In the genomic region with DNA sequence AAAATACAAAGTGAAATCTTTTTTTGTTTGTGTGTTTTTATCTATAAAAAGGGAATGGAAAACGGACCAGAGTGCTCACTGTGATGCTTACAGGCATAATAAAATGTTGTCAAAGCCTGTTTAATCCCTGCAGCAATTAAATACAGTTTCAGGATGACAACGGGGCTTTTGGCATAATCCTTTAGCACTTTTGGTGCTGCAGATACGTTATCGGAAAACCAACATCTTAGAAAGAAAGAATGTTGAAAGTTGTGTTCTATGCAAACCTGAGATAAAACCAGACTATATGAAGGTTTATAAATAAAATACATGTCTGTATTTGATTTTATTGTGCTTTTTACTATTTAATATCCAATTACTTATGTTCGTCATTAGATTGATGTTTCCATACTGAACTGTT, we compare ENCODE assay signal across 29 cellular contexts.
"Had no signal": no experiment of that assay in that cellular context is flagged by ENCODE, and none has a peak within 500 bp of the region (broad histone marks: within the 10 kb centered on the region; RNA-seq: fewer than 3 reads in every experiment).

No MANE protein-coding gene starts in this region.

- H3K27me3 ChIP-seq: colonic mucosa, esophagus squamous epithelium, gastrocnemius medialis, heart right ventricle, left lung had no signal

- ATAC-seq: effector memory CD8-positive, alpha-beta T cell; esophagus mucosa; gastrocnemius medialis; heart right ventricle; left cardiac atrium; left lung; left ventricle myocardium superior; naive thymus-derived CD4-positive, alpha-beta T cell had no signal

- FAIRE-seq: endometrium, islet of Langerhans, keratinocyte had no signal

- H3K9me3 Mint-ChIP-seq: dendritic cell treated with granulocyte-macrophage colony-stimulating factor and Interleukin-4, amounts not matched to agents 40 ng/mL and 50 ng/mL, for 4 days; effector memory CD8-positive, alpha-beta T cell; endodermal cell; memory B cell; naive thymus-derived CD4-positive, alpha-beta T cell had no signal

- H3K4me1 Mint-ChIP-seq: memory B cell; naive thymus-derived CD4-positive, alpha-beta T cell had no signal

- H3K27ac Mint-ChIP-seq: dendritic cell treated with granulocyte-macrophage colony-stimulating factor and Interleukin-4, amounts not matched to agents 40 ng/mL and 50 ng/mL, for 4 days; effector memory CD8-positive, alpha-beta T cell; endodermal cell; memory B cell; naive thymus-derived CD4-positive, alpha-beta T cell had no signal

- H3K9me3 ChIP-seq: colonic mucosa, esophagus squamous epithelium, gastrocnemius medialis, heart right ventricle, left lung had no signal

- DNase-seq: colonic mucosa; cortex of kidney; effector CD8-positive, alpha-beta T cell; effector memory CD8-positive, alpha-beta T cell; endodermal cell; erythroblast; esophagus squamous epithelium; foreskin fibroblast; foreskin melanocyte; gastrocnemius medialis; glutamatergic neuron; head of caudate nucleus; heart right ventricle; hippocampal formation; left cardiac atrium; left lung; left ventricle myocardium superior; mammary epithelial cell; mesendoderm; midbrain; naive thymus-derived CD4-positive, alpha-beta T cell had no signal

- H3K4me1 ChIP-seq: colonic mucosa, esophagus squamous epithelium, gastrocnemius medialis, heart right ventricle, left lung had no signal

- H3K4me3 Mint-ChIP-seq: dendritic cell treated with granulocyte-macrophage colony-stimulating factor and Interleukin-4, amounts not matched to agents 40 ng/mL and 50 ng/mL, for 4 days; effector memory CD8-positive, alpha-beta T cell; endodermal cell; memory B cell; naive thymus-derived CD4-positive, alpha-beta T cell had no signal

- H3K27me3 Mint-ChIP-seq: dendritic cell treated with granulocyte-macrophage colony-stimulating factor and Interleukin-4, amounts not matched to agents 40 ng/mL and 50 ng/mL, for 4 days had no signal

- H3K27ac ChIP-seq: colonic mucosa, epithelial cell of prostate, esophagus squamous epithelium, gastrocnemius medialis, heart right ventricle, left lung had no signal

- H3K36me3 Mint-ChIP-seq: memory B cell; naive thymus-derived CD4-positive, alpha-beta T cell had no signal

- H3K4me3 ChIP-seq: colonic mucosa, esophagus squamous epithelium, gastrocnemius medialis, heart right ventricle, left lung, lung had no signal

- H3K36me3 ChIP-seq: colonic mucosa, esophagus squamous epithelium, gastrocnemius medialis, heart right ventricle, left lung had no signal
